Comparison of ENCODE assay signal across 9 cellular contexts in the genomic region with DNA sequence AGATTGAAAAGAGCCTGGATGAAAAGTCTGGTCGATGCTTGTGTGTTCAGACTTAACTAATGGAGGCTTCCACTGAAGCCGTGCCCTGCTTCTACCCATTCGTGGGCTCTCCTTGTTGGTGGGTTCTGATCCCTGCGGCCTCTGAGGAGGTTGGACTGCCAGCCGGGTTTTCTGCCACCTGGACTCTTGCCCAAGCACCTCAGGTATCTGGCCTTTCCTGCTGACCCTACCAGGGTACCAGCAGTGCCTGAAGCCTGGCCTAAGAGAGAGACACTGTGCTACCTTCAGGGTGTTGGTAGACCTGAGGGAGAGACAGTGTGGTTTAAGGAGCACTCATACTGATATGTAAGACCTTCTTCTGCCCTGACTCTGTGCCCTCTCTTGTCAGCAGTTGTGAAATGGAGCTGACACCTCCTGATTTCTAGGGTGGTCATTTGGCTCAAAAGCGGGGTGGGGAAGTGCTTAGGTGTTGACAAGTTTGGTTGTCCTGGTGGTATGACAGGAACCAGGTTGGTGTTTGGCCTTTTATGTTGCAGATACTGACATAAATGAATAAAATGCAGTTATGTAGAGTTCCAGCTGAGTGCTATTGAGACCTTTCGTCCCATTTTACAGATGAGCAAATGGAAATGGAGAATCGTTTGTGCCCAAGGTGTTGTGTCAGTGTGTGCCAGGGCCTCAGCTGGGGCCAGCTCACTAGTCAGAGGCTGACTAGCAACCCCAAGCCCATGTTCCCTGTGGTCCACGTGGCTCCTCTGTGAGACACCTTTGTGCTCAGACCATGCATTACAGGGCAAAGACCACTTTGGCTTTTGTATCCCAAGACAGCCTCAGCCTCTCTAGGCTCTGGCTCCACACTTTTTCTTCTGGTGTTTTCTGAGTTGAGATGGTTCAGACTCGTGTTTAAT. TPM values are rescaled to one million over a fixed set of nuclear protein-coding genes. Genes with fewer than 3 reads are reported as not detected.
DNase-seq lines count a peak whose midpoint lies in the region; ATAC-seq, FAIRE-seq and TF ChIP-seq lines count a peak whose summit lies in the region.
"Had no signal": no experiment of that assay in that cellular context is flagged by ENCODE, and none has a peak within 500 bp of the region (broad histone marks: within the 10 kb centered on the region; RNA-seq: fewer than 3 reads in every experiment).

No MANE protein-coding gene starts in this region.

- H3K18ac ChIP-seq in mesenchymal stem cell (ENCODE audit: low read depth in 1 of 2, low read length in 2 of 2), result no peak overlapping the region

- no peaks in the 10 kb centered on the region for H3K36me3 ChIP-seq in astrocyte (ENCODE audit: insufficient read depth, low read length)
- H3K36me3 ChIP-seq in mesenchymal stem cell (ENCODE audit: control insufficient read depth in 1 of 2, insufficient read depth in 2 of 2, low read depth in 1 of 2, low read length in 2 of 2), result peaks cover 0 to 9% of the 10 kb centered on the region in 2 experiments
- no peaks in the 10 kb centered on the region for H3K36me3 ChIP-seq in thyroid gland

- no peak overlapping the region for H2BK120ac ChIP-seq in mesenchymal stem cell (ENCODE audit: low read depth, low read length)

- FAIRE-seq in astrocyte (lab: Jason Lieb, UNC), result no peak

- no peak overlapping the region for H2BK12ac ChIP-seq in mesenchymal stem cell (ENCODE audit: low read length in 2 of 2)

- H3K4me1 Mint-ChIP-seq in activated T-cell treated with anti-CD3 and anti-CD28 coated beads, Interleukin-2, amount 50 U/mL, for 4 hours (ENCODE audit: low read depth), result peaks cover 82% of the 10 kb centered on the region
- H3K4me1 Mint-ChIP-seq in astrocyte (ENCODE audit: low read depth, unreplicated experiment), result peaks cover 39% of the 10 kb centered on the region

- no peak overlapping the region for H3K14ac ChIP-seq in mesenchymal stem cell (ENCODE audit: low read length in 2 of 2)

- no peaks in the 10 kb centered on the region for H3K27me3 Mint-ChIP-seq in activated T-cell treated with anti-CD3 and anti-CD28 coated beads, Interleukin-2, amount 50 U/mL, for 4 hours (ENCODE audit: low read depth)
- no peaks in the 10 kb centered on the region for H3K27me3 Mint-ChIP-seq in astrocyte (ENCODE audit: low read depth, unreplicated experiment)

- H3K27ac ChIP-seq in astrocyte (ENCODE audit: low read depth, low read length), result no peak overlapping the region
- peak overlapping the region; percentile 28 for H3K27ac ChIP-seq in mesenchymal stem cell (ENCODE audit: low read length, poor library complexity, severe bottlenecking)
- peak overlapping the region; percentile 74 to 98 (median 96) for H3K27ac ChIP-seq in thyroid gland

- H3K9me3 Mint-ChIP-seq in activated T-cell treated with anti-CD3 and anti-CD28 coated beads, Interleukin-2, amount 50 U/mL, for 4 hours, result no peaks in the 10 kb centered on the region
- no peaks in the 10 kb centered on the region for H3K9me3 Mint-ChIP-seq in astrocyte (ENCODE audit: unreplicated experiment)

- H3K79me2 ChIP-seq in astrocyte (ENCODE audit: insufficient read depth, low read length), result peaks cover 82% of the 10 kb centered on the region

- H3K9ac ChIP-seq in astrocyte (ENCODE audit: low read length) (peak overlapping the region; percentile 29), mesenchymal stem cell (ENCODE audit: low read length) (peak overlapping the region; percentile 24)

- DNase-seq in activated T-cell treated with anti-CD3 and anti-CD28 coated beads, Interleukin-2, amount 50 U/mL, for 4 hours, result no peak
- no peak for DNase-seq in activated T-cell treated with anti-CD3 and anti-CD28 coated beads, Interleukin-2, amount 50 U/mL, for 1 hour
- DNase-seq in astrocyte (ENCODE audit: low read depth) (no peak), mesenchymal stem cell (no peak), thyroid gland (peak; percentile 34 to 38), amniotic stem cell (lab: John Stamatoyannopoulos, UW) (no peak), NCI-H748 (lab: John Stamatoyannopoulos, UW; ENCODE audit: unreplicated experiment) (no peak)
- DNase-seq: NCI-H2081 had no signal

- intact Hi-C loops in thyroid gland (cut with DNase I), result loop anchor here (10.0 kb wide), 1 partner anchor 194 kb away; no protein-coding TSS in a partner anchor

- peak overlapping the region; percentile 85 for H3K4me3 Mint-ChIP-seq in activated T-cell treated with anti-CD3 and anti-CD28 coated beads, Interleukin-2, amount 50 U/mL, for 4 hours
- H3K4me3 Mint-ChIP-seq in astrocyte (ENCODE audit: unreplicated experiment), result peak overlapping the region; percentile 97

- no peaks in the 10 kb centered on the region for H3K36me3 Mint-ChIP-seq in activated T-cell treated with anti-CD3 and anti-CD28 coated beads, Interleukin-2, amount 50 U/mL, for 4 hours (ENCODE audit: insufficient read depth)
- H3K36me3 Mint-ChIP-seq in astrocyte (ENCODE audit: low read depth, unreplicated experiment), result peaks cover 4% of the 10 kb centered on the region

- peaks cover 75% of the 10 kb centered on the region for H4K20me1 ChIP-seq in astrocyte (ENCODE audit: insufficient read depth, low read length)

- no peak overlapping the region for H3K23ac ChIP-seq in mesenchymal stem cell (ENCODE audit: low read length in 2 of 2)

- H3K4me3 ChIP-seq in astrocyte (ENCODE audit: insufficient read depth, low read depth, low read length), result no peak overlapping the region
- no peak overlapping the region for H3K4me3 ChIP-seq in mesenchymal stem cell (ENCODE audit: insufficient read depth in 1 of 2, low read depth in 1 of 2, low read length in 2 of 2)
- H3K4me3 ChIP-seq in thyroid gland (replicated peaks in 1 of 3), result peak overlapping the region in 1 of 3 donors; percentile 93

- ATAC-seq in activated T-cell treated with anti-CD3 and anti-CD28 coated beads, Interleukin-2, amount 50 U/mL, for 4 hours, result no peak
- no peak for ATAC-seq in HG02588 (IDR thresholded peaks at IDR 0.05; ENCODE audit: unreplicated experiment)

- H3K4me2 ChIP-seq in astrocyte (ENCODE audit: low read length) (peak overlapping the region; percentile 96), mesenchymal stem cell (ENCODE audit: low read length, poor library complexity, severe bottlenecking) (no peak overlapping the region)

- H2BK5ac ChIP-seq in mesenchymal stem cell (ENCODE audit: low read depth, low read length, poor library complexity, severe bottlenecking), result no peak overlapping the region

- peaks cover 42% of the 10 kb centered on the region for H3K4me1 ChIP-seq in astrocyte (ENCODE audit: insufficient read depth, low read length)
- H3K4me1 ChIP-seq in mesenchymal stem cell (ENCODE audit: control insufficient read depth, insufficient read depth, low read depth, low read length), result peaks cover 47% of the 10 kb centered on the region
- H3K4me1 ChIP-seq in thyroid gland, result peaks cover 66 to 74% of the 10 kb centered on the region in 2 donors

- WGBS in mesenchymal stem cell, result 76% methylated on average over 10 of the region's 10 CpGs
- 53 to 62% methylated on average over 10 of the region's 10 CpGs for WGBS in thyroid gland, 2 donors

- TF ChIP-seq CTCF in astrocyte (IDR thresholded peaks at IDR 0.05; ENCODE audit: insufficient read depth, low read depth, low read length) (no peak), thyroid gland (IDR thresholded peaks at IDR 0.05) (no peak)

- H3K27me3 ChIP-seq in astrocyte (ENCODE audit: insufficient read depth, low read length), result no peaks in the 10 kb centered on the region
- H3K27me3 ChIP-seq in mesenchymal stem cell (ENCODE audit: control insufficient read depth in 1 of 2, insufficient read depth in 1 of 2, low read length in 2 of 2), result no peaks in the 10 kb centered on the region
- H3K27me3 ChIP-seq in thyroid gland, result no peaks in the 10 kb centered on the region

- H2BK15ac ChIP-seq in mesenchymal stem cell (ENCODE audit: low read depth, poor library complexity, severe bottlenecking), result no peak overlapping the region

- TF ChIP-seq POLR2A in thyroid gland (IDR thresholded peaks at IDR 0.05), result no peak

- peak overlapping the region; percentile 10 for H4K91ac ChIP-seq in mesenchymal stem cell (ENCODE audit: low read length)

- no peak overlapping the region for H4K8ac ChIP-seq in mesenchymal stem cell (ENCODE audit: low read length)

- no peaks in the 10 kb centered on the region for H3K9me3 ChIP-seq in astrocyte (ENCODE audit: insufficient read depth, low read depth, low read length)
- H3K9me3 ChIP-seq in mesenchymal stem cell (ENCODE audit: control insufficient read depth, low read length), result no peaks in the 10 kb centered on the region
- no peaks in the 10 kb centered on the region for H3K9me3 ChIP-seq in thyroid gland

- H3K27ac Mint-ChIP-seq in astrocyte (ENCODE audit: unreplicated experiment), result no peak overlapping the region

- H2AFZ ChIP-seq in astrocyte (ENCODE audit: low read depth, low read length), result no peak overlapping the region
- H2AFZ ChIP-seq in mesenchymal stem cell (ENCODE audit: low read depth, low read length), result no peak overlapping the region

- H3K79me1 ChIP-seq in mesenchymal stem cell (replicated peaks; ENCODE audit: low read length, poor library complexity, severe bottlenecking), result peaks cover 6% of the 10 kb centered on the region

- peak overlapping the region; percentile 60 for H2AK5ac ChIP-seq in mesenchymal stem cell (ENCODE audit: low read length, severe bottlenecking)

- H3K4ac ChIP-seq in mesenchymal stem cell (ENCODE audit: low read depth in 1 of 2, low read length in 2 of 2), result no peak overlapping the region

RNA-seq across cellular contexts. Expression of a gene that starts 3.1 kb away (rescaled TPM):
- 100 to 1,000 TPM in 1 of 3 donors, 10 to 100 TPM in 2; 89.1 to 104 (median 91.3) TPM for total RNA-seq in activated T-cell treated with anti-CD3 and anti-CD28 coated beads, Interleukin-2, amount 50 U/mL, for 4 hours
- 99.6 and 129 TPM in 2 replicates for total RNA-seq in astrocyte
- polyA plus RNA-seq in mesenchymal stem cell (2013, experiment 1 of 2), result 44.2 TPM
- polyA plus RNA-seq in mesenchymal stem cell (2013, experiment 2 of 2), result 42.6 TPM
- total RNA-seq in thyroid gland, result 100 to 1,000 TPM; 146 to 252 (median 164) TPM

Comparison
In these comparisons a context has a peak if more than half of its experiments do, and no peak if none do; other contexts are left out.
1. DNase-seq: peak in thyroid gland (2 of 2); none in activated T-cell treated with anti-CD3 and anti-CD28 coated beads, Interleukin-2, amount 50 U/mL, for 4 hours (single experiment), activated T-cell treated with anti-CD3 and anti-CD28 coated beads, Interleukin-2, amount 50 U/mL, for 1 hour (single experiment), astrocyte (single experiment), mesenchymal stem cell (single experiment), amniotic stem cell (single experiment) and NCI-H748 (single experiment).